ENCODE assay signal across 28 cellular contexts in genomic region chr17:57251211-57251787, GRCh38.
"Had no signal": no experiment of that assay in that cellular context is flagged by ENCODE, and none has a peak within 500 bp of the region (broad histone marks: within the 10 kb centered on the region; RNA-seq: fewer than 3 reads in every experiment).

No MANE protein-coding gene starts in this region.

- H3K9me3 Mint-ChIP-seq: dendritic cell treated with granulocyte-macrophage colony-stimulating factor and Interleukin-4, amounts not matched to agents 40 ng/mL and 50 ng/mL, for 4 days; effector memory CD8-positive, alpha-beta T cell had no signal

- H3K27me3 ChIP-seq: esophagus squamous epithelium, gastrocnemius medialis had no signal

- H3K9me3 ChIP-seq: esophagus squamous epithelium, gastrocnemius medialis, left lung, lower lobe of right lung, mucosa of descending colon had no signal

- ATAC-seq: effector memory CD8-positive, alpha-beta T cell; esophagus mucosa; gastrocnemius medialis; heart right ventricle; left cardiac atrium; left lung; left ventricle myocardium superior; lower lobe of right lung; mucosa of descending colon; naive thymus-derived CD8-positive, alpha-beta T cell had no signal

- H3K27ac Mint-ChIP-seq: dendritic cell treated with granulocyte-macrophage colony-stimulating factor and Interleukin-4, amounts not matched to agents 40 ng/mL and 50 ng/mL, for 4 days; endodermal cell; mesothelial cell of epicardium had no signal

- H3K4me3 Mint-ChIP-seq: dendritic cell treated with granulocyte-macrophage colony-stimulating factor and Interleukin-4, amounts not matched to agents 40 ng/mL and 50 ng/mL, for 4 days; effector memory CD8-positive, alpha-beta T cell; endodermal cell; mesothelial cell of epicardium; naive B cell; naive thymus-derived CD8-positive, alpha-beta T cell had no signal

- DNase-seq: cortex of kidney; effector CD8-positive, alpha-beta T cell; effector memory CD8-positive, alpha-beta T cell; endodermal cell; erythroblast; esophagus squamous epithelium; foreskin fibroblast; foreskin melanocyte; gastrocnemius medialis; glutamatergic neuron; head of caudate nucleus; heart right ventricle; hippocampal formation; left cardiac atrium; left lung; left ventricle myocardium superior; lower lobe of right lung; mesenchymal stem cell; mucosa of descending colon; naive B cell; naive thymus-derived CD8-positive, alpha-beta T cell had no signal

- H3K4me1 ChIP-seq: lower lobe of right lung had no signal

- H3K4me3 ChIP-seq: esophagus squamous epithelium, gastrocnemius medialis, heart right ventricle, left lung, lower lobe of right lung, mucosa of descending colon had no signal

- FAIRE-seq: endometrium, islet of Langerhans, keratinocyte had no signal

- H3K27me3 Mint-ChIP-seq: effector memory CD8-positive, alpha-beta T cell; naive B cell; naive thymus-derived CD8-positive, alpha-beta T cell had no signal

- H3K36me3 ChIP-seq: esophagus squamous epithelium, gastrocnemius medialis, heart right ventricle, left lung, lower lobe of right lung had no signal

- H3K27ac ChIP-seq: epithelial cell of prostate, esophagus squamous epithelium, gastrocnemius medialis, heart right ventricle, left lung, lower lobe of right lung had no signal
